8 cellular contexts compared by ENCODE assay signal in genomic region chr9:37591775-37592107, GRCh38. TPM values are rescaled to one million over a fixed set of nuclear protein-coding genes. Genes with fewer than 3 reads are reported as not detected.
DNase-seq lines count a peak whose midpoint lies in the region; ATAC-seq and TF ChIP-seq lines count a peak whose summit lies in the region.

No MANE protein-coding gene starts in this region.

- H3K27me3 ChIP-seq in left lung (peaks cover 0 to 8% of the 10 kb centered on the region in 2 donors), tibial nerve (no peaks in the 10 kb centered on the region)

- H3K4me1 ChIP-seq in left lung = peaks cover 14 to 35% of the 10 kb centered on the region in 2 donors
- H3K4me1 ChIP-seq in tibial nerve = peaks cover 3 to 48% (median 22%) of the 10 kb centered on the region in 4 donors

- H3K27ac ChIP-seq in left lung (peak overlapping the region; percentile 62 to 72), tibial nerve (peak overlapping the region in 3 of 4 donors; percentile 78 to 91 (median 83))

- H3K27me3 Mint-ChIP-seq in activated T-helper 17 cell treated with anti-CD3 and anti-CD28 coated beads, Interleukin-2, amount 50 U/mL, for 72 hours = peaks cover 8% of the 10 kb centered on the region

- intact Hi-C loops in left lung (cut with DNase I) = no loop called here

- no peaks in the 10 kb centered on the region for H3K9me3 ChIP-seq in left lung
- H3K9me3 ChIP-seq in tibial nerve = no peaks in the 10 kb centered on the region

- H3K4me3 ChIP-seq in left lung = peak overlapping the region; percentile 57 to 86
- H3K4me3 ChIP-seq in tibial nerve = peak overlapping the region; percentile 73 to 82 (median 78)

- WGBS in tibial nerve, 2 donors = 3 to 4% methylated on average over 13 of the region's 13 CpGs

- TF ChIP-seq POLR2A in tibial nerve (IDR thresholded peaks at IDR 0.05) = no peak

- DNase-seq in activated T-cell treated with anti-CD3 and anti-CD28 coated beads for 24 hours (ENCODE audit: low read depth) (peak; percentile 2), left lung (no peak), tibial nerve (ENCODE audit: low spot score in 2 of 2) (no peak), NCI-H2029 treated with DMSO at 0.1 percent for 48 hours (lab: John Stamatoyannopoulos, UW) (no peak)
- no peak for DNase-seq in activated T-cell treated with anti-CD3 and anti-CD28 coated beads, Interleukin-2, amount 50 U/mL, for 48 hours

- no peak for TF ChIP-seq CTCF in left lung (IDR thresholded peaks at IDR 0.05)
- no peak for TF ChIP-seq CTCF in tibial nerve (IDR thresholded peaks at IDR 0.05)

- no peaks in the 10 kb centered on the region for H3K9me3 Mint-ChIP-seq in activated T-helper 17 cell treated with anti-CD3 and anti-CD28 coated beads, Interleukin-2, amount 50 U/mL, for 72 hours

- TF ChIP-seq EP300 in tibial nerve (IDR thresholded peaks at IDR 0.05) = no peak

- peak; percentile 5 for ATAC-seq in activated T-helper 17 cell treated with anti-CD3 and anti-CD28 coated beads, Interleukin-2, amount 50 U/mL, for 72 hours (replicated peaks)
- ATAC-seq in left lung = no peak
- no peak for ATAC-seq in GM18870 (IDR thresholded peaks at IDR 0.05; ENCODE audit: unreplicated experiment)
- no peak for ATAC-seq in HG02884 (IDR thresholded peaks at IDR 0.05; ENCODE audit: unreplicated experiment)

- peaks cover 0 to 22% of the 10 kb centered on the region in 2 donors for H3K36me3 ChIP-seq in left lung
- peaks cover 0 to 23% (median 8%) of the 10 kb centered on the region in 3 donors for H3K36me3 ChIP-seq in tibial nerve

- H3K27ac Mint-ChIP-seq in activated T-helper 17 cell treated with anti-CD3 and anti-CD28 coated beads, Interleukin-2, amount 50 U/mL, for 72 hours = peak overlapping the region; percentile 100

- H3K4me3 Mint-ChIP-seq in activated T-helper 17 cell treated with anti-CD3 and anti-CD28 coated beads, Interleukin-2, amount 50 U/mL, for 72 hours = peak overlapping the region; percentile 100

- H3K36me3 Mint-ChIP-seq in activated T-helper 17 cell treated with anti-CD3 and anti-CD28 coated beads, Interleukin-2, amount 50 U/mL, for 72 hours (ENCODE audit: low read depth) = peaks cover 59% of the 10 kb centered on the region

- peaks cover 11% of the 10 kb centered on the region for H3K4me1 Mint-ChIP-seq in activated T-helper 17 cell treated with anti-CD3 and anti-CD28 coated beads, Interleukin-2, amount 50 U/mL, for 72 hours

RNA-seq across cellular contexts. Expression of gene TOMM5, which starts 0.7 kb away (rescaled TPM):
- 100 to 1,000 TPM in 1 of 2 donors, 10 to 100 TPM in 1; 77.7 to 158 TPM for total RNA-seq in activated T-helper 17 cell treated with anti-CD3 and anti-CD28 coated beads, Interleukin-2, amount 50 U/mL, for 72 hours
- total RNA-seq in left lung (10 to 100 TPM; 65.5 to 94.1 TPM), tibial nerve (10 to 100 TPM; 21.0 to 81.1 (median 63.7) TPM)

RNA-seq across cellular contexts. Expression of gene FBXO10, which starts 15.6 kb away (rescaled TPM):
- 1 to 10 TPM; 3.6 to 4.8 TPM for total RNA-seq in activated T-helper 17 cell treated with anti-CD3 and anti-CD28 coated beads, Interleukin-2, amount 50 U/mL, for 72 hours
- total RNA-seq in left lung (1 to 10 TPM; 8.0 to 8.2 TPM), tibial nerve (10 to 100 TPM in 2 of 4 donors, 1 to 10 TPM in 2; 5.7 to 11.4 (median 9.2) TPM)

RNA-seq across cellular contexts. Expression of gene FRMPD1, which starts 59.0 kb away (rescaled TPM):
- not detected for total RNA-seq in activated T-helper 17 cell treated with anti-CD3 and anti-CD28 coated beads, Interleukin-2, amount 50 U/mL, for 72 hours
- total RNA-seq in left lung (not detected), tibial nerve (1 to 10 TPM in 1 of 4 donors, under 1 TPM in 2, not detected in 1; 0.30 to 1.6 (median 0.42) TPM)
